In genomic region chr2:171893196-171893823, GRCh38 we compare ENCODE assay signal across 8 cellular contexts. TPM values are rescaled to one million over a fixed set of nuclear protein-coding genes. Genes with fewer than 3 reads are reported as not detected.
DNase-seq lines count a peak whose midpoint lies in the region; ATAC-seq and TF ChIP-seq lines count a peak whose summit lies in the region.

No MANE protein-coding gene starts in this region.

- H3K27ac ChIP-seq in lung (ENCODE audit: low read depth in 1 of 2, low read length in 1 of 2) (peak overlapping the region; percentile 66 to 80), upper lobe of left lung (peak overlapping the region in 3 of 4 donors; percentile 70 to 87 (median 72))

- H3K36me3 Mint-ChIP-seq in MCF 10A (ENCODE audit: insufficient read depth, unreplicated experiment): peaks cover 18% of the 10 kb centered on the region

- ATAC-seq in lung (ENCODE audit: insufficient read depth, low FRiP score) (no peak), upper lobe of left lung (ENCODE audit: low FRiP score in 2 of 2) (no peak), GM19351 (IDR thresholded peaks at IDR 0.05; ENCODE audit: unreplicated experiment) (no peak), HG03175 (IDR thresholded peaks at IDR 0.05; ENCODE audit: unreplicated experiment) (no peak)

- no TSS peak for BruUV-seq in MCF 10A (replicated peaks; lab: Mats Ljungman, UMichigan)

- no peaks in the 10 kb centered on the region for H3K9me3 ChIP-seq in ES-I3 (ENCODE audit: control insufficient read depth, insufficient read depth, low read length)
- no peaks in the 10 kb centered on the region for H3K9me3 ChIP-seq in Loucy (ENCODE audit: insufficient read depth, low read depth, low read length)
- H3K9me3 ChIP-seq in lung (ENCODE audit: control insufficient read depth in 2 of 2, insufficient read depth in 1 of 2, low read length in 1 of 2): no peaks in the 10 kb centered on the region
- H3K9me3 ChIP-seq in upper lobe of left lung: peaks cover 0 to 2% (median 0%) of the 10 kb centered on the region in 4 donors

- peak overlapping the region; percentile 91 for H3K27ac Mint-ChIP-seq in MCF 10A (ENCODE audit: low read depth, unreplicated experiment)

- CTCF ChIA-PET in MCF 10A (lab: Yijun Ruan, JAX): interaction anchor here (0.6 to 1.8 kb wide), 7 partner anchors 10 to 117 kb away, joined by 3 to 5 read pairs (median 4); no protein-coding TSS in a partner anchor

- POLR2A ChIA-PET in MCF 10A (lab: Yijun Ruan, JAX): interaction anchor here (0.6 to 4.3 kb wide), 26 partner anchors 11 to 234 kb away, joined by 3 to 97 read pairs (median 6); partner anchors contain the start of genes DLX1, DLX2 and HAT1

- peak overlapping the region; percentile 99 for H2AFZ ChIP-seq in Loucy (ENCODE audit: low read length)

- peak; percentile 5 for DNase-seq in MCF 10A (ENCODE audit: unreplicated experiment)
- DNase-seq in lung (ENCODE audit: low spot score): no peak
- no peak for DNase-seq in upper lobe of left lung
- no peak for DNase-seq in activated CD4-positive, CD25-positive, alpha-beta regulatory T cell (lab: John Stamatoyannopoulos, UW)

- H3K4me1 Mint-ChIP-seq in MCF 10A (ENCODE audit: insufficient read depth, unreplicated experiment): peaks cover 27% of the 10 kb centered on the region

- peaks cover 4% of the 10 kb centered on the region; the same call in 1 of the 2 replicates for H3K4me1 ChIP-seq in ES-I3 (ENCODE audit: insufficient read depth, low read length)
- H3K4me1 ChIP-seq in Loucy (ENCODE audit: insufficient read depth, low read length, poor library complexity, severe bottlenecking): peaks cover 31% of the 10 kb centered on the region
- H3K4me1 ChIP-seq in lung (ENCODE audit: control insufficient read depth in 2 of 2, insufficient read depth in 2 of 2, low read length in 2 of 2): peaks cover 1 to 12% of the 10 kb centered on the region in 2 donors
- peaks cover 7 to 17% (median 13%) of the 10 kb centered on the region in 4 donors for H3K4me1 ChIP-seq in upper lobe of left lung

- H3K9me3 Mint-ChIP-seq in MCF 10A (ENCODE audit: unreplicated experiment): no peaks in the 10 kb centered on the region

- H3K4me2 ChIP-seq in Loucy (ENCODE audit: low read depth, low read length, poor library complexity, severe bottlenecking): peak overlapping the region; percentile 92

- H3K36me3 ChIP-seq in ES-I3 (ENCODE audit: insufficient read depth, low read length) (no peaks in the 10 kb centered on the region), Loucy (ENCODE audit: insufficient read depth, low read length) (no peaks in the 10 kb centered on the region), lung (ENCODE audit: control insufficient read depth in 2 of 2, insufficient read depth in 2 of 2, low read length in 2 of 2) (no peaks in the 10 kb centered on the region), upper lobe of left lung (no peaks in the 10 kb centered on the region)

- intact Hi-C loops in MCF 10A (cut with micrococcal nuclease): loop anchor here (10.0 kb wide), 1 partner anchor 211 kb away; the partner anchor contains the start of gene DLX2

- H3K79me2 ChIP-seq in Loucy (ENCODE audit: insufficient read depth, low read length): peaks cover 29% of the 10 kb centered on the region

- no peak for TF ChIP-seq EP300 in upper lobe of left lung (IDR thresholded peaks at IDR 0.05)

- H3K4me3 Mint-ChIP-seq in MCF 10A (ENCODE audit: unreplicated experiment): peak overlapping the region; percentile 99

- 43 to 57% methylated on average over 7 of the region's 7 CpGs for WGBS in lung, 2 donors
- WGBS in upper lobe of left lung, 2 donors: 46 to 47% methylated on average over 7 of the region's 7 CpGs

- no peaks in the 10 kb centered on the region for H3K27me3 Mint-ChIP-seq in MCF 10A (ENCODE audit: insufficient read depth, unreplicated experiment)

- no peaks in the 10 kb centered on the region for H4K20me1 ChIP-seq in Loucy (ENCODE audit: insufficient read depth, low read length, poor library complexity, severe bottlenecking)

- no peaks in the 10 kb centered on the region for H3K9me2 ChIP-seq in Loucy (replicated peaks; ENCODE audit: low read depth, low read length)

- H3K27me3 ChIP-seq in Loucy (ENCODE audit: insufficient read depth, low read length, poor library complexity, severe bottlenecking) (no peaks in the 10 kb centered on the region), lung (ENCODE audit: control insufficient read depth, insufficient read depth) (no peaks in the 10 kb centered on the region), upper lobe of left lung (no peaks in the 10 kb centered on the region)

- H3F3A ChIP-seq in Loucy (ENCODE audit: low read depth): no peaks in the 10 kb centered on the region

- no peak for TF ChIP-seq POLR2A in upper lobe of left lung (IDR thresholded peaks at IDR 0.05)

- TF ChIP-seq CTCF in Loucy (conservative IDR thresholded peaks at IDR 0.05; ENCODE audit: low read length): no peak
- no peak for TF ChIP-seq CTCF in MCF 10A (IDR thresholded peaks at IDR 0.05; ENCODE audit: unreplicated experiment)
- TF ChIP-seq CTCF in lung (IDR thresholded peaks at IDR 0.05; ENCODE audit: control extremely low read depth, extremely low read depth): no peak
- TF ChIP-seq CTCF in upper lobe of left lung (IDR thresholded peaks at IDR 0.05): no peak

- H3K4me3 ChIP-seq in Loucy (ENCODE audit: low read length, poor library complexity, severe bottlenecking) (peak overlapping the region; percentile 96), lung (peak overlapping the region; percentile 72), upper lobe of left lung (peak overlapping the region; percentile 64 to 83 (median 74))

- peak overlapping the region; percentile 95 for H3K9ac ChIP-seq in ES-I3 (ENCODE audit: low read depth, low read length)
- H3K9ac ChIP-seq in Loucy (ENCODE audit: low read depth, low read length, poor library complexity, severe bottlenecking): peak overlapping the region; percentile 80

RNA-seq across cellular contexts. Expression of gene SLC25A12, which starts 0.7 kb away (rescaled TPM):
- 11.5 and 12.5 TPM in 2 replicates for total RNA-seq in MCF 10A (2022)
- 10 to 100 TPM; 17.9 to 22.4 TPM for total RNA-seq in lung
- polyA plus RNA-seq in lung: 10 to 100 TPM in 1 of 2 donors, 1 to 10 TPM in 1; 6.9 to 10.6 TPM
- 10 to 100 TPM in 3 of 6 donors, 1 to 10 TPM in 3; 6.2 to 27.2 (median 11.3) TPM for total RNA-seq in upper lobe of left lung

RNA-seq across cellular contexts. Expression of gene HAT1, which starts 29.0 kb away (rescaled TPM):
- total RNA-seq in MCF 10A (2022): 40.7 and 41.8 TPM in 2 replicates
- total RNA-seq in lung: 10 to 100 TPM; 27.5 to 48.4 TPM
- 10 to 100 TPM; 16.1 to 41.8 TPM for polyA plus RNA-seq in lung
- total RNA-seq in upper lobe of left lung: 10 to 100 TPM; 10.3 to 42.6 (median 25.7) TPM
